In genomic region chr2:168239281-168239680, GRCh38 we compare ENCODE assay signal across 1 cellular context.
TF ChIP-seq lines count a peak whose summit lies in the region.

No MANE protein-coding gene starts in this region.

TF ChIP-seq in IMR-90, 13 proteins besides CTCF, POLR2A, EP300 and RAD21 (continued from another document):
- TF ChIP-seq FOS (IDR thresholded peaks at IDR 0.05; ENCODE audit: low read depth, low read length) (no peak), RCOR1 (IDR thresholded peaks at IDR 0.05; ENCODE audit: insufficient replicate concordance, low read length) (no peak)
